ENCODE assay signal across 11 cellular contexts in genomic region chr13:41492432-41493267, GRCh38. TPM values are rescaled to one million over a fixed set of nuclear protein-coding genes. Genes with fewer than 3 reads are reported as not detected.
DNase-seq lines count a peak whose midpoint lies in the region; ATAC-seq and TF ChIP-seq lines count a peak whose summit lies in the region.
"Had no signal": no experiment of that assay in that cellular context is flagged by ENCODE, and none has a peak within 500 bp of the region (broad histone marks: within the 10 kb centered on the region; RNA-seq: fewer than 3 reads in every experiment).

No MANE protein-coding gene starts in this region.

- peak; percentile 22 for DNase-seq in NOMO-1 treated with dmso at 0.1 percent for 144 hours (lab: John Stamatoyannopoulos, UW; ENCODE audit: unreplicated experiment)
- no peak for DNase-seq in memory B cell (ENCODE audit: low spot score in 2 of 2)
- DNase-seq in A172 (ENCODE audit: low spot score) = no peak
- DNase-seq in tibial artery = no peak
- no peak for DNase-seq in adrenal gland
- DNase-seq in chondrocyte (ENCODE audit: low spot score) = no peak

- no peak overlapping the region for H3K27ac ChIP-seq in tibial artery
- H3K27ac ChIP-seq in adrenal gland = peak overlapping the region in 1 of 5 donors; percentile 23
- H3K27ac ChIP-seq: cardiac muscle cell, RWPE1 had no signal

- H3K27me3 Mint-ChIP-seq in memory B cell = peaks cover 2% of the 10 kb centered on the region
- no peaks in the 10 kb centered on the region for H3K27me3 Mint-ChIP-seq in chondrocyte (ENCODE audit: low read depth)

- intact Hi-C loops in tibial artery (cut with DNase I; ENCODE audit: low total_unique reads) = no loop called here
- intact Hi-C loops in adrenal gland (cut with DNase I) = no loop called here

- TF ChIP-seq POLR2A in adrenal gland (IDR thresholded peaks at IDR 0.05) = no peak

- H3K9me3 ChIP-seq in tibial artery (no peaks in the 10 kb centered on the region), adrenal gland (replicated peaks in 1 of 3) (no peaks in the 10 kb centered on the region)
- H3K9me3 ChIP-seq: thoracic aorta had no signal

- H3K36me3 ChIP-seq in tibial artery (no peaks in the 10 kb centered on the region), adrenal gland (replicated peaks in 1 of 2) (no peaks in the 10 kb centered on the region)
- H3K36me3 ChIP-seq: cardiac muscle cell, thoracic aorta had no signal

- no peak for TF ChIP-seq CTCF in tibial artery (IDR thresholded peaks at IDR 0.05)
- no peak for TF ChIP-seq CTCF in adrenal gland (IDR thresholded peaks at IDR 0.05)
- TF ChIP-seq CTCF in chondrocyte (IDR thresholded peaks at IDR 0.05) = no peak

- H3K27me3 ChIP-seq in tibial artery (no peaks in the 10 kb centered on the region), adrenal gland (no peaks in the 10 kb centered on the region)
- H3K27me3 ChIP-seq: cardiac muscle cell had no signal

- WGBS in adrenal gland, 4 donors = 55 to 77% (median 61%) methylated on average over 4 of the region's 4 CpGs

- peak; percentile 54 for ATAC-seq in GM18520 (IDR thresholded peaks at IDR 0.05; ENCODE audit: unreplicated experiment)
- peak; percentile 50 for ATAC-seq in GM21786 (IDR thresholded peaks at IDR 0.05; ENCODE audit: unreplicated experiment)
- peak; percentile 89 for ATAC-seq in memory B cell (ENCODE audit: low read depth)

- H3K4me1 ChIP-seq in tibial artery = peaks cover 0 to 38% (median 13%) of the 10 kb centered on the region in 4 donors
- peaks cover 0 to 14% of the 10 kb centered on the region in 2 donors for H3K4me1 ChIP-seq in adrenal gland (replicated peaks in 1 of 2)

- H3K9me3 Mint-ChIP-seq in memory B cell = peaks cover 2% of the 10 kb centered on the region
- H3K9me3 Mint-ChIP-seq in chondrocyte (ENCODE audit: low read depth) = no peaks in the 10 kb centered on the region

- H3K27ac Mint-ChIP-seq in memory B cell (peak overlapping the region; percentile 65), chondrocyte (ENCODE audit: unreplicated experiment) (no peak overlapping the region)

- peaks cover 33% of the 10 kb centered on the region for H3K4me1 Mint-ChIP-seq in memory B cell
- H3K4me1 Mint-ChIP-seq in chondrocyte (ENCODE audit: low read depth) = peaks cover 36% of the 10 kb centered on the region

- H3K4me3 ChIP-seq in tibial artery (no peak overlapping the region), adrenal gland (no peak overlapping the region)
- H3K4me3 ChIP-seq: cardiac muscle cell, thoracic aorta had no signal

- H3K4me3 Mint-ChIP-seq in memory B cell = peak overlapping the region; percentile 47
- no peak overlapping the region for H3K4me3 Mint-ChIP-seq in chondrocyte (ENCODE audit: unreplicated experiment)

- H3K36me3 Mint-ChIP-seq in memory B cell (peaks cover 2% of the 10 kb centered on the region), chondrocyte (ENCODE audit: low read depth) (no peaks in the 10 kb centered on the region)

RNA-seq across cellular contexts. Expression of gene RGCC, which starts 35.3 kb away (rescaled TPM):
- total RNA-seq in A172 (2014; rRNA removed; shearing (Covaris generic)) = not detected in 2 replicates
- total RNA-seq in adrenal gland (10 to 100 TPM in 7 of 8 donors, 1 to 10 TPM in 1; 6.2 to 64.1 (median 28.8) TPM), chondrocyte (not detected in 3 replicates)
- polyA plus RNA-seq in adrenal gland = 10 to 100 TPM; 18.4 to 42.9 (median 21.3) TPM
- total RNA-seq: cardiac muscle cell had no signal
- polyA plus RNA-seq: cardiac muscle cell had no signal
